23 cellular contexts compared by ENCODE assay signal in the genomic region with DNA sequence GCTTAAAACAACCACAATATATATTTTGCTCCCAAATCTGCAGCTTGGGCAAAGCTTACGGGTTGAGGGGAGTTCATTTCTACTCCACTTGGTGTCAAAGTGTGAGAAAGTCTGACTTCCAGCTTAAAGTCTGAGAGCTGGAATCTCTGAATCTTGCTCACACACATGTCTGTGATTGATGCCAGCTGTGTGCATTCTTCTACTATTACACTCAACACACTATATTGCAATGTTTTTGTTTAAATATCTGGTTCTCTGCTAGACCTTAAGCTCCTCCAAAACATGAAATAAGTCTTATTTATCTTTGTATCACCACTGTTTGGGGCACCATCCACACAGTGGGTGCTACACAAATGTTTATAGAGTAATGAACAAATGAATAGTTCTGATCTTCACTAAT. TPM values are rescaled to one million over a fixed set of nuclear protein-coding genes. Genes with fewer than 3 reads are reported as not detected.
DNase-seq lines count a peak whose midpoint lies in the region; ATAC-seq and TF ChIP-seq lines count a peak whose summit lies in the region.
"Had no signal": no experiment of that assay in that cellular context is flagged by ENCODE, and none has a peak within 500 bp of the region (broad histone marks: within the 10 kb centered on the region; RNA-seq: fewer than 3 reads in every experiment).

No MANE protein-coding gene starts in this region.

- H3K4me2 ChIP-seq in GM23338, result no peak overlapping the region
- H3K4me2 ChIP-seq: neural progenitor cell had no signal

- H3F3A ChIP-seq in GM23338 (replicated peaks; ENCODE audit: low read depth), result no peaks in the 10 kb centered on the region

- no peaks in the 10 kb centered on the region for H3K9me2 ChIP-seq in GM23338 (ENCODE audit: insufficient read depth)

- DNase-seq in EL, result peak; percentile 51
- peak; percentile 70 for DNase-seq in amniotic stem cell (lab: John Stamatoyannopoulos, UW)
- peak; percentile 80 for DNase-seq in fibroblast of the aortic adventitia (ENCODE audit: low read depth)
- peak; percentile 42 for DNase-seq in stromal cell of bone marrow (ENCODE audit: low read depth)
- no peak for DNase-seq in NOMO-1 (lab: John Stamatoyannopoulos, UW; ENCODE audit: unreplicated experiment in 2 of 2)
- no peak for DNase-seq in GM23338 (ENCODE audit: low spot score)
- DNase-seq in NCI-H128 (lab: John Stamatoyannopoulos, UW; ENCODE audit: unreplicated experiment), result no peak
- DNase-seq: activated CD4-positive, alpha-beta memory T cell treated with anti-CD3 and anti-CD28 coated beads, Interleukin-2, amount 10 ng/mL, durations not matched to agents 7 days and 5 days; activated naive CD4-positive, alpha-beta T cell treated with Interleukin-2 at 50 U/mL for 16 hours; BE2C; Calu3; dermis blood vessel endothelial cell; glutamatergic neuron; left ventricle myocardium inferior; MG63; mucosa of descending colon; NCI-H1694; NCI-H345; stimulated activated CD4-positive, alpha-beta T cell treated with anti-CD3 and anti-CD28 coated beads, Interleukin-12 subunit alpha, Interleukin-12 subunit beta, amount 100 ng/mL, for 4 hours had no signal

- no peak overlapping the region for H3K27ac Mint-ChIP-seq in GM23338
- H3K27ac Mint-ChIP-seq: activated CD4-positive, alpha-beta memory T cell treated with anti-CD3 and anti-CD28 coated beads, Interleukin-2, amount 10 ng/mL, durations not matched to agents 7 days and 5 days; neural progenitor cell; T-helper 2 cell treated with Interferon-gamma antibody and Interleukin-4, amounts not matched to agents 5 μg/mL and 100 μg/mL, for 36 hours; WTC11 had no signal

- no peaks in the 10 kb centered on the region for H3K36me3 ChIP-seq in GM23338 (ENCODE audit: insufficient read depth)
- H3K36me3 ChIP-seq: BE2C, left ventricle myocardium inferior, MG63, neural progenitor cell, suprapubic skin had no signal

- TF ChIP-seq CTCF in fibroblast of the aortic adventitia (IDR thresholded peaks at IDR 0.05; ENCODE audit: insufficient read depth, low read length) (no peak), GM23338 (conservative IDR thresholded peaks at IDR 0.05; ENCODE audit: low read depth in 2 of 2) (no peak)

- H4K20me1 ChIP-seq in GM23338 (replicated peaks; ENCODE audit: insufficient read depth), result no peaks in the 10 kb centered on the region

- no peak overlapping the region for H3K4me3 Mint-ChIP-seq in GM23338
- H3K4me3 Mint-ChIP-seq: activated CD4-positive, alpha-beta memory T cell treated with anti-CD3 and anti-CD28 coated beads, Interleukin-2, amount 10 ng/mL, durations not matched to agents 7 days and 5 days; neural progenitor cell; T-helper 2 cell treated with Interferon-gamma antibody and Interleukin-4, amounts not matched to agents 5 μg/mL and 100 μg/mL, for 36 hours; WTC11 had no signal

- H3K4me1 ChIP-seq in GM23338 (ENCODE audit: insufficient read depth), result no peaks in the 10 kb centered on the region
- H3K4me1 ChIP-seq: BE2C, suprapubic skin had no signal

- no peak for ATAC-seq in GM23338
- ATAC-seq: mucosa of descending colon, WTC11 had no signal

- no peaks in the 10 kb centered on the region for H3K36me3 Mint-ChIP-seq in GM23338 (ENCODE audit: low read depth)
- H3K36me3 Mint-ChIP-seq: neural progenitor cell, WTC11 had no signal

- no peak overlapping the region for H2AFZ ChIP-seq in GM23338
- H2AFZ ChIP-seq: neural progenitor cell had no signal

- H3K27me3 Mint-ChIP-seq in GM23338 (ENCODE audit: insufficient read depth, low read depth, poor library complexity), result no peaks in the 10 kb centered on the region
- H3K27me3 Mint-ChIP-seq: activated CD4-positive, alpha-beta memory T cell treated with anti-CD3 and anti-CD28 coated beads, Interleukin-2, amount 10 ng/mL, durations not matched to agents 7 days and 5 days had no signal

- no peaks in the 10 kb centered on the region for H3K79me2 ChIP-seq in GM23338 (replicated peaks; ENCODE audit: insufficient read depth)

- H3K4me1 Mint-ChIP-seq in GM23338, result no peaks in the 10 kb centered on the region; the same call in 2 of the 3 replicates
- H3K4me1 Mint-ChIP-seq: activated CD4-positive, alpha-beta memory T cell treated with anti-CD3 and anti-CD28 coated beads, Interleukin-2, amount 10 ng/mL, durations not matched to agents 7 days and 5 days; neural progenitor cell; WTC11 had no signal

- H3K27me3 ChIP-seq in GM23338 (ENCODE audit: insufficient read depth), result no peaks in the 10 kb centered on the region
- H3K27me3 ChIP-seq: BE2C, MG63, neural progenitor cell, suprapubic skin had no signal

- H3K4me3 ChIP-seq in fibroblast of the aortic adventitia (ENCODE audit: low read depth, low read length), result no peak overlapping the region
- no peak overlapping the region for H3K4me3 ChIP-seq in GM23338
- H3K4me3 ChIP-seq: left ventricle myocardium inferior, MG63, mucosa of descending colon, neural progenitor cell, suprapubic skin had no signal

- no peaks in the 10 kb centered on the region; the same call in 2 of the 3 replicates for H3K9me3 Mint-ChIP-seq in GM23338
- H3K9me3 Mint-ChIP-seq: activated CD4-positive, alpha-beta memory T cell treated with anti-CD3 and anti-CD28 coated beads, Interleukin-2, amount 10 ng/mL, durations not matched to agents 7 days and 5 days; neural progenitor cell; T-helper 2 cell treated with Interferon-gamma antibody and Interleukin-4, amounts not matched to agents 5 μg/mL and 100 μg/mL, for 36 hours; WTC11 had no signal

- H3K27ac ChIP-seq in GM23338 (ENCODE audit: low read depth), result no peak overlapping the region
- H3K27ac ChIP-seq: left ventricle myocardium inferior, neural progenitor cell, suprapubic skin had no signal

TF ChIP-seq in GM23338, 12 proteins besides CTCF, POLR2A, EP300 and RAD21 (continues in another document):
- TF ChIP-seq, protein P1, sequence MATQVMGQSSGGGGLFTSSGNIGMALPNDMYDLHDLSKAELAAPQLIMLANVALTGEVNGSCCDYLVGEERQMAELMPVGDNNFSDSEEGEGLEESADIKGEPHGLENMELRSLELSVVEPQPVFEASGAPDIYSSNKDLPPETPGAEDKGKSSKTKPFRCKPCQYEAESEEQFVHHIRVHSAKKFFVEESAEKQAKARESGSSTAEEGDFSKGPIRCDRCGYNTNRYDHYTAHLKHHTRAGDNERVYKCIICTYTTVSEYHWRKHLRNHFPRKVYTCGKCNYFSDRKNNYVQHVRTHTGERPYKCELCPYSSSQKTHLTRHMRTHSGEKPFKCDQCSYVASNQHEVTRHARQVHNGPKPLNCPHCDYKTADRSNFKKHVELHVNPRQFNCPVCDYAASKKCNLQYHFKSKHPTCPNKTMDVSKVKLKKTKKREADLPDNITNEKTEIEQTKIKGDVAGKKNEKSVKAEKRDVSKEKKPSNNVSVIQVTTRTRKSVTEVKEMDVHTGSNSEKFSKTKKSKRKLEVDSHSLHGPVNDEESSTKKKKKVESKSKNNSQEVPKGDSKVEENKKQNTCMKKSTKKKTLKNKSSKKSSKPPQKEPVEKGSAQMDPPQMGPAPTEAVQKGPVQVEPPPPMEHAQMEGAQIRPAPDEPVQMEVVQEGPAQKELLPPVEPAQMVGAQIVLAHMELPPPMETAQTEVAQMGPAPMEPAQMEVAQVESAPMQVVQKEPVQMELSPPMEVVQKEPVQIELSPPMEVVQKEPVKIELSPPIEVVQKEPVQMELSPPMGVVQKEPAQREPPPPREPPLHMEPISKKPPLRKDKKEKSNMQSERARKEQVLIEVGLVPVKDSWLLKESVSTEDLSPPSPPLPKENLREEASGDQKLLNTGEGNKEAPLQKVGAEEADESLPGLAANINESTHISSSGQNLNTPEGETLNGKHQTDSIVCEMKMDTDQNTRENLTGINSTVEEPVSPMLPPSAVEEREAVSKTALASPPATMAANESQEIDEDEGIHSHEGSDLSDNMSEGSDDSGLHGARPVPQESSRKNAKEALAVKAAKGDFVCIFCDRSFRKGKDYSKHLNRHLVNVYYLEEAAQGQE (IDR thresholded peaks at IDR 0.05; ENCODE audit: unreplicated experiment), result no peak
- TF ChIP-seq EZH2phosphoT487 (IDR thresholded peaks at IDR 0.05; ENCODE audit: unreplicated experiment) (no peak), STAT1 (IDR thresholded peaks at IDR 0.05; ENCODE audit: unreplicated experiment) (no peak)

RNA-seq across cellular contexts. Expression of a gene that starts 36.7 kb away (rescaled TPM):
- 45.7 and 48.9 TPM in 2 replicates for total RNA-seq in fibroblast of the aortic adventitia (ENCODE audit: low replicate concordance)
- total RNA-seq in GM23338 (2014; rRNA removed; shearing (Covaris generic)), result 18.6 and 18.9 TPM in 2 replicates
- 20.2 and 28.3 TPM in 2 replicates for polyA plus RNA-seq in GM23338 (2016; fragmentation: Nextera tagmentation; extraction: Ambion mirVana)

Comparison
In these comparisons a context has a peak if more than half of its experiments do, and no peak if none do; other contexts are left out.
1. DNase-seq: peak in EL (single experiment), amniotic stem cell (single experiment), fibroblast of the aortic adventitia (single experiment) and stromal cell of bone marrow (single experiment); none in NOMO-1 (0 of 2), GM23338 (single experiment) and NCI-H128 (single experiment).